Comparison of ENCODE assay signal across 9 cellular contexts in the genomic region with DNA sequence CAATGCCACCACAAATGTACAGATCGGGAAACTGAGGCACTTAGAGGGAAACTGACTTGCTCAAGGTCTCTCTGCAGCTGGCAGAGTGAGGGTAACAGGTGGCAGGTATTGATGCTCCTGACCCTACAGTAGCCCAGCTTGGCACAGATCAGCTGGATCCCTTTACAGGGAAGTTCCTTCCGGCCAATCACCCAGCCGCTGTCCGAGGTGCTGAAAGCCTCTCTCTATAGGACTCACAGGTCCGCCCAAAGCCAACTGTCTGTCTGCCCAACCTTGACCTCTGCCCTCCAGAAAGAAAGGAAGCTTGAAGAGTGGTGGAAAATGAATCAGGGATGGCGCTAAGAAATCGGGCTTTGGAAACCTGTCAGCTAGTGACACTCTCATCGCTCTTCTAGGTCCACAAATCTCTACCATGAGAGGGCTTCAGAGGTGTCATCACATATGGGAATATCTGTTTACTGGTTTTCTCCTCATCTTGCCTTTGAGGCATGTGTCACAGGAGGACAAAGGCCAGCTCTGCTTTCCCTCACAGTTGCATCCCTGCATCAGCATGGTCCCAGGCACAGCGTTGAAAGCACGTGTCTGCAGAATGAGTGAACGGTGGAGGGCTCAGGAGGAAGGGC.
A peak's percentile ranks its signal among the peaks of the same experiment; 100 is the strongest.
DNase-seq lines count a peak whose midpoint lies in the region; ATAC-seq, FAIRE-seq and TF ChIP-seq lines count a peak whose summit lies in the region.
"Had no signal": no experiment of that assay in that cellular context is flagged by ENCODE, and none has a peak within 500 bp of the region (broad histone marks: within the 10 kb centered on the region; RNA-seq: fewer than 3 reads in every experiment).

No MANE protein-coding gene starts in this region.

- no peaks in the 10 kb centered on the region for H3K36me3 Mint-ChIP-seq in activated CD8-positive, alpha-beta T cell treated with anti-CD3 and anti-CD28 coated beads, Interleukin-2, amount 10 ng/mL, durations not matched to agents 7 days and 5 days (ENCODE audit: low read depth)

- H3K27me3 ChIP-seq in dorsolateral prefrontal cortex, result no peaks in the 10 kb centered on the region

- no peaks in the 10 kb centered on the region for H3K36me3 ChIP-seq in kidney (ENCODE audit: control insufficient read depth in 1 of 2, insufficient read depth in 2 of 2, low read length in 2 of 2)

- DNase-seq in CD1c-positive myeloid dendritic cell (ENCODE audit: extremely low spot score), result peak; percentile 45
- peak; percentile 14 for DNase-seq in Jurkat, Clone E6-1 (ENCODE audit: low read depth, low spot score)
- peak; percentile 64 for DNase-seq in activated CD8-positive, alpha-beta T cell treated with anti-CD3 and anti-CD28 coated beads, Interleukin-2, amount 10 ng/mL, durations not matched to agents 7 days and 5 days
- DNase-seq in kidney, result peak; percentile 52
- no peak for DNase-seq in dorsolateral prefrontal cortex
- DNase-seq: NCI-H1436 treated with DMSO at 0.1 percent for 48 hours had no signal

- no peaks in the 10 kb centered on the region for H3K9me3 Mint-ChIP-seq in activated CD8-positive, alpha-beta T cell treated with anti-CD3 and anti-CD28 coated beads, Interleukin-2, amount 10 ng/mL, durations not matched to agents 7 days and 5 days (ENCODE audit: insufficient read depth)

- no peak overlapping the region for H3K9ac ChIP-seq in kidney (ENCODE audit: low read length in 2 of 2)

- H3K27ac Mint-ChIP-seq in activated CD8-positive, alpha-beta T cell treated with anti-CD3 and anti-CD28 coated beads, Interleukin-2, amount 10 ng/mL, durations not matched to agents 7 days and 5 days, result no peak overlapping the region

- FAIRE-seq in kidney (lab: Jason Lieb, UNC), result no peak

- peak; percentile 51 for ATAC-seq in activated CD8-positive, alpha-beta T cell treated with anti-CD3 and anti-CD28 coated beads, Interleukin-2, amount 10 ng/mL, durations not matched to agents 7 days and 5 days
- no peak for ATAC-seq in GM19035 (IDR thresholded peaks at IDR 0.05; ENCODE audit: unreplicated experiment)
- ATAC-seq in HG03045 (IDR thresholded peaks at IDR 0.05; ENCODE audit: unreplicated experiment), result no peak
- ATAC-seq in HG03439 (IDR thresholded peaks at IDR 0.05; ENCODE audit: unreplicated experiment), result no peak

- no peaks in the 10 kb centered on the region for H3K9me3 ChIP-seq in kidney (ENCODE audit: control insufficient read depth in 1 of 2, low read length in 2 of 2)

- H3K27ac ChIP-seq in kidney (ENCODE audit: low read depth in 2 of 2, low read length in 2 of 2), result no peak overlapping the region
- no peak overlapping the region for H3K27ac ChIP-seq in dorsolateral prefrontal cortex

- TF ChIP-seq CTCF in kidney (IDR thresholded peaks at IDR 0.05; ENCODE audit: borderline replicate concordance, extremely low read depth, insufficient read depth), result no peak
- no peak for TF ChIP-seq CTCF in dorsolateral prefrontal cortex (IDR thresholded peaks at IDR 0.05 in 54 of 56, conservative IDR thresholded peaks at IDR 0.05 in 2 of 56; ENCODE audit: low read depth in 1 of 56, partially characterized antibody in 56 of 56)

- H3K4me1 Mint-ChIP-seq in activated CD8-positive, alpha-beta T cell treated with anti-CD3 and anti-CD28 coated beads, Interleukin-2, amount 10 ng/mL, durations not matched to agents 7 days and 5 days (ENCODE audit: low read depth), result no peaks in the 10 kb centered on the region

- CTCF ChIA-PET in activated CD8-positive, alpha-beta T cell treated with anti-CD3 and anti-CD28 coated beads, Interleukin-2, amount 10 ng/mL, durations not matched to agents 7 days and 5 days (lab: Charles Lee), result no interaction called here

- H3K27me3 Mint-ChIP-seq in activated CD8-positive, alpha-beta T cell treated with anti-CD3 and anti-CD28 coated beads, Interleukin-2, amount 10 ng/mL, durations not matched to agents 7 days and 5 days (ENCODE audit: low read depth), result no peaks in the 10 kb centered on the region

- H3K4me1 ChIP-seq in kidney (ENCODE audit: control insufficient read depth in 1 of 2, insufficient read depth in 1 of 2, low read depth in 1 of 2, low read length in 2 of 2), result no peaks in the 10 kb centered on the region

- POLR2A ChIA-PET in activated CD8-positive, alpha-beta T cell treated with anti-CD3 and anti-CD28 coated beads, Interleukin-2, amount 10 ng/mL, durations not matched to agents 7 days and 5 days (lab: Charles Lee), result no interaction called here

- no peak overlapping the region for H3K4me3 ChIP-seq in Jurkat, Clone E6-1 (ENCODE audit: low read length)
- H3K4me3 ChIP-seq in kidney (ENCODE audit: low read length in 2 of 2) (no peak overlapping the region), dorsolateral prefrontal cortex (no peak overlapping the region)

- intact Hi-C loops in kidney (cut with DNase I) (no loop called here), dorsolateral prefrontal cortex (cut with DNase I) (no loop called here)

- H3K4me3 Mint-ChIP-seq in activated CD8-positive, alpha-beta T cell treated with anti-CD3 and anti-CD28 coated beads, Interleukin-2, amount 10 ng/mL, durations not matched to agents 7 days and 5 days, result no peak overlapping the region

Comparison
In these comparisons a context has a peak if more than half of its experiments do, and no peak if none do; other contexts are left out.
1. DNase-seq: peak in CD1c-positive myeloid dendritic cell (single experiment), Jurkat, Clone E6-1 (single experiment), activated CD8-positive, alpha-beta T cell treated with anti-CD3 and anti-CD28 coated beads, Interleukin-2, amount 10 ng/mL, durations not matched to agents 7 days and 5 days (single experiment) and kidney (single experiment); none in dorsolateral prefrontal cortex (0 of 10).